13 cellular contexts compared by ENCODE assay signal in genomic region chr20:23085415-23086055, GRCh38. TPM values are rescaled to one million over a fixed set of nuclear protein-coding genes. Genes with fewer than 3 reads are reported as not detected.
A peak's percentile ranks its signal among the peaks of the same experiment; 100 is the strongest.
DNase-seq lines count a peak whose midpoint lies in the region; ATAC-seq and TF ChIP-seq lines count a peak whose summit lies in the region.
"Had no signal": no experiment of that assay in that cellular context is flagged by ENCODE, and none has a peak within 500 bp of the region (broad histone marks: within the 10 kb centered on the region; RNA-seq: fewer than 3 reads in every experiment).

No MANE protein-coding gene starts in this region.

- intact Hi-C loops in heart left ventricle (cut with DNase I) = loop anchor here in 7 of 10 donors (1.0 to 10.0 kb wide), 9 partner anchors 34 to 93 kb away; no protein-coding TSS in a partner anchor
- intact Hi-C loops in cardiac septum (cut with DNase I) = loop anchor here (5.0 kb wide), 1 partner anchor 47 kb away; no protein-coding TSS in a partner anchor
- intact Hi-C loops in ovary (cut with DNase I) = no loop called here

- H3K4me2 ChIP-seq in hepatocyte = no peak overlapping the region

- H3K4me3 ChIP-seq in heart left ventricle (peak overlapping the region; percentile 27 to 70 (median 60)), duodenal mucosa (ENCODE audit: low read depth in 1 of 2, low read length in 2 of 2) (peak overlapping the region; percentile 24 to 36), ovary (peak overlapping the region; percentile 19), hepatocyte (no peak overlapping the region)
- H3K4me3 ChIP-seq: HAP-1, SK-N-MC had no signal

- no peak for TF ChIP-seq EP300 in ovary (IDR thresholded peaks at IDR 0.05)

- 58 to 66% (median 59%) methylated on average over 20 to 24 of the region's 24 CpGs for WGBS in heart left ventricle, 4 donors
- 89 to 94% (median 90%) methylated on average over 23 to 24 of the region's 24 CpGs for WGBS in ovary, 3 donors
- 96% methylated on average over 22 of the region's 24 CpGs for WGBS in hepatocyte (ENCODE audit: low lambda C conversion rate, missing lambda C conversion rate)

- H2AFZ ChIP-seq in hepatocyte = no peak overlapping the region

- no peaks in the 10 kb centered on the region for H3K79me2 ChIP-seq in hepatocyte

- no peaks in the 10 kb centered on the region for H3K9me2 ChIP-seq in hepatocyte (replicated peaks; ENCODE audit: insufficient read depth)

- no peaks in the 10 kb centered on the region for H4K20me1 ChIP-seq in hepatocyte (ENCODE audit: insufficient read depth, poor library complexity, severe bottlenecking)

- H3K36me3 ChIP-seq in heart left ventricle (peaks cover 0 to 9% (median 0%) of the 10 kb centered on the region in 9 donors), duodenal mucosa (ENCODE audit: control insufficient read depth in 1 of 2, insufficient read depth in 2 of 2, low read length in 2 of 2) (no peaks in the 10 kb centered on the region), ovary (no peaks in the 10 kb centered on the region), hepatocyte (replicated peaks; ENCODE audit: insufficient read depth, low read depth) (no peaks in the 10 kb centered on the region)
- H3K36me3 ChIP-seq: HAP-1 had no signal

- H3K27me3 ChIP-seq in heart left ventricle (no peaks in the 10 kb centered on the region), duodenal mucosa (ENCODE audit: control insufficient read depth in 1 of 2, insufficient read depth in 2 of 2, low read length in 2 of 2) (no peaks in the 10 kb centered on the region), ovary (no peaks in the 10 kb centered on the region), hepatocyte (no peaks in the 10 kb centered on the region)

- peak overlapping the region in 1 of 2 donors; percentile 33 for H3K9ac ChIP-seq in duodenal mucosa (ENCODE audit: low read depth in 1 of 2, low read length in 2 of 2)

- TF ChIP-seq CTCF in heart left ventricle (IDR thresholded peaks at IDR 0.05) (no peak), ovary (IDR thresholded peaks at IDR 0.05) (no peak), hepatocyte (IDR thresholded peaks at IDR 0.05; ENCODE audit: poor library complexity) (no peak)

- no peak for TF ChIP-seq POLR2A in heart left ventricle (IDR thresholded peaks at IDR 0.05)
- no peak for TF ChIP-seq POLR2A in ovary (IDR thresholded peaks at IDR 0.05)

- peak overlapping the region; percentile 81 to 99 (median 97) for H3K27ac ChIP-seq in heart left ventricle
- H3K27ac ChIP-seq in duodenal mucosa (ENCODE audit: low read depth, low read length) = peak overlapping the region; percentile 84
- H3K27ac ChIP-seq in ovary = peak overlapping the region in 1 of 2 donors; percentile 55
- H3K27ac ChIP-seq in hepatocyte = no peak overlapping the region
- H3K27ac ChIP-seq: SK-N-MC had no signal

- peak in 1 of 5 donors; percentile 69 for DNase-seq in heart left ventricle
- no peak for DNase-seq in cardiac septum (ENCODE audit: low spot score)
- DNase-seq in ovary = no peak
- no peak for DNase-seq in mesenteric fat pad (ENCODE audit: low spot score)
- no peak for DNase-seq in hepatocyte (ENCODE audit: low spot score)
- no peak for DNase-seq in NAMALWA (ENCODE audit: low spot score)

- H3K9me3 ChIP-seq in heart left ventricle (no peaks in the 10 kb centered on the region), duodenal mucosa (ENCODE audit: control insufficient read depth in 1 of 2, low read length in 2 of 2) (no peaks in the 10 kb centered on the region), ovary (no peaks in the 10 kb centered on the region), hepatocyte (ENCODE audit: low read depth) (no peaks in the 10 kb centered on the region)
- H3K9me3 ChIP-seq: HAP-1 had no signal

- H3K4me1 ChIP-seq in heart left ventricle = peaks cover 0 to 60% (median 28%) of the 10 kb centered on the region in 12 donors
- H3K4me1 ChIP-seq in duodenal mucosa (ENCODE audit: control insufficient read depth in 1 of 2, insufficient read depth in 2 of 2, low read length in 2 of 2) = no peaks in the 10 kb centered on the region
- H3K4me1 ChIP-seq in ovary (ENCODE audit: insufficient read depth) = peaks cover 4% of the 10 kb centered on the region
- no peaks in the 10 kb centered on the region for H3K4me1 ChIP-seq in hepatocyte (ENCODE audit: insufficient read depth)
- H3K4me1 ChIP-seq: HAP-1 had no signal

- ATAC-seq in heart left ventricle = peak in 2 of 4 donors; percentile 2 to 3
- ATAC-seq in HG03378 (IDR thresholded peaks at IDR 0.05; ENCODE audit: unreplicated experiment) = no peak

RNA-seq across cellular contexts. Expression of gene CD93, which starts 0.6 kb away (rescaled TPM):
- total RNA-seq in heart left ventricle (100 to 1,000 TPM in 1 of 9 donors, 10 to 100 TPM in 8; 29.6 to 110 (median 45.7) TPM), cardiac septum (40.3 TPM), ovary (10 to 100 TPM in 5 of 7 donors, 1 to 10 TPM in 2; 7.0 to 30.8 (median 18.3) TPM), mesenteric fat pad (105 TPM), hepatocyte (2.1 and 4.1 TPM in 2 replicates)
- polyA plus RNA-seq in heart left ventricle (10 to 100 TPM in 1 of 2 donors, 1 to 10 TPM in 1; 9.2 to 40.2 TPM), ovary (10 to 100 TPM in 1 of 2 donors, 1 to 10 TPM in 1; 10.0 to 42.1 TPM), hepatocyte (0.07 and 0.17 TPM in 2 replicates)
- total RNA-seq: LHCN-M2, osteoblast had no signal

RNA-seq across cellular contexts. Expression of gene THBD, which starts 36.1 kb away (rescaled TPM):
- 10 to 100 TPM; 12.4 to 70.9 (median 19.9) TPM for total RNA-seq in heart left ventricle
- polyA plus RNA-seq in heart left ventricle = 10 to 100 TPM in 1 of 2 donors, 1 to 10 TPM in 1; 8.2 to 24.0 TPM
- total RNA-seq in cardiac septum = 27.0 TPM
- total RNA-seq in ovary = 10 to 100 TPM in 3 of 7 donors, 1 to 10 TPM in 4; 2.5 to 29.3 (median 9.7) TPM
- polyA plus RNA-seq in ovary = 10 to 100 TPM in 1 of 2 donors, 1 to 10 TPM in 1; 7.3 to 24.0 TPM
- 49.6 TPM for total RNA-seq in mesenteric fat pad
- 30.8 and 50.1 TPM in 2 replicates for total RNA-seq in hepatocyte
- polyA plus RNA-seq in hepatocyte = 79.6 and 88.1 TPM in 2 replicates

RNA-seq across cellular contexts. Expression of gene SSTR4, which starts 50.4 kb away (rescaled TPM):
- total RNA-seq in heart left ventricle (under 1 TPM in 1 of 9 donors, not detected in 8; 0.28 TPM), cardiac septum (not detected), ovary (under 1 TPM in 2 of 7 donors, not detected in 5; 0.15 to 0.69 TPM), mesenteric fat pad (not detected), hepatocyte (0.24 and 0.53 TPM in 2 replicates)
- polyA plus RNA-seq in heart left ventricle (not detected), ovary (not detected), hepatocyte (0.60 TPM in 1 of 2 replicates, not detected in the other)
- total RNA-seq: epithelial cell of proximal tubule, LHCN-M2, osteoblast had no signal

Comparison
In these comparisons a context has a peak if more than half of its experiments do, and no peak if none do; other contexts are left out.
1. intact Hi-C loops: an anchor here in heart left ventricle (1.0 to 10.0 kb wide) and cardiac septum (5.0 kb wide); none called in ovary.